Comparison of ENCODE assay signal across 8 cellular contexts in genomic region chr4:128060130-128060619, GRCh38. TPM values are rescaled to one million over a fixed set of nuclear protein-coding genes. Genes with fewer than 3 reads are reported as not detected.
DNase-seq lines count a peak whose midpoint lies in the region; ATAC-seq and TF ChIP-seq lines count a peak whose summit lies in the region.

No MANE protein-coding gene starts in this region.

- H3K4me3 Mint-ChIP-seq in CD8-positive, alpha-beta T cell: peak overlapping the region; percentile 83

- H3K4me3 ChIP-seq in CD8-positive, alpha-beta T cell (ENCODE audit: low read depth, low read length): peak overlapping the region; percentile 73
- H3K4me3 ChIP-seq in KMS-11 (IDR thresholded peaks at IDR 0.05; ENCODE audit: insufficient read depth, low read depth, low read length): no peak overlapping the region
- H3K4me3 ChIP-seq in breast epithelium: peak overlapping the region; percentile 77 to 88 (median 80)
- peak overlapping the region; percentile 93 to 95 for H3K4me3 ChIP-seq in mesenchymal stem cell (ENCODE audit: insufficient read depth in 1 of 2, low read depth in 1 of 2, low read length in 2 of 2)
- H3K4me3 ChIP-seq in aorta (ENCODE audit: low read length in 2 of 2): peak overlapping the region; percentile 73 to 86

- no peak overlapping the region for H3K18ac ChIP-seq in mesenchymal stem cell (ENCODE audit: low read depth in 1 of 2, low read length in 2 of 2)

- H3K36me3 ChIP-seq in CD8-positive, alpha-beta T cell (ENCODE audit: insufficient read depth, low read length): no peaks in the 10 kb centered on the region
- H3K36me3 ChIP-seq in KMS-11 (ENCODE audit: insufficient read depth) (no peaks in the 10 kb centered on the region), breast epithelium (no peaks in the 10 kb centered on the region), mesenchymal stem cell (ENCODE audit: control insufficient read depth in 1 of 2, insufficient read depth in 2 of 2, low read depth in 1 of 2, low read length in 2 of 2) (no peaks in the 10 kb centered on the region), aorta (ENCODE audit: control insufficient read depth in 1 of 2, insufficient read depth in 2 of 2, low read length in 1 of 2) (no peaks in the 10 kb centered on the region)

- no peak overlapping the region for H2BK12ac ChIP-seq in mesenchymal stem cell (ENCODE audit: low read length in 2 of 2)

- peak overlapping the region; percentile 92 for H3K27ac Mint-ChIP-seq in CD8-positive, alpha-beta T cell

- H4K20me1 ChIP-seq in KMS-11 (ENCODE audit: insufficient read depth): peaks cover 6% of the 10 kb centered on the region; the same call in 1 of the 2 replicates

- peaks cover 29% of the 10 kb centered on the region for H3K79me2 ChIP-seq in KMS-11 (ENCODE audit: insufficient read depth, low read depth)

- WGBS in mesenchymal stem cell: 75% methylated on average over 6 of the region's 15 CpGs
- 34 to 44% methylated on average over 15 of the region's 15 CpGs for WGBS in aorta, 2 donors

- peaks cover 5% of the 10 kb centered on the region for H3K4me1 ChIP-seq in CD8-positive, alpha-beta T cell (ENCODE audit: insufficient read depth, low read length)
- peaks cover 10% of the 10 kb centered on the region for H3K4me1 ChIP-seq in KMS-11 (ENCODE audit: low read depth, poor library complexity, severe bottlenecking)
- H3K4me1 ChIP-seq in breast epithelium: peaks cover 0 to 4% of the 10 kb centered on the region in 2 donors
- peaks cover 2% of the 10 kb centered on the region for H3K4me1 ChIP-seq in mesenchymal stem cell (ENCODE audit: control insufficient read depth, insufficient read depth, low read depth, low read length)
- H3K4me1 ChIP-seq in aorta (ENCODE audit: control insufficient read depth in 1 of 2, insufficient read depth in 2 of 2, low read length in 2 of 2): peaks cover 0 to 3% of the 10 kb centered on the region in 2 donors

- intact Hi-C loops in CD8-positive, alpha-beta T cell (cut with DNase I, micrococcal nuclease): loop anchor here (1.0 to 5.0 kb wide), 7 partner anchors 93 to 1037 kb away; partner anchors contain the start of genes PLK4 (in 2 of the 2), ABHD18 (in 1 of the 2), C4orf33 (in 1 of the 2) and MFSD8 (in 1 of the 2)
- intact Hi-C loops in breast epithelium (cut with DNase I; ENCODE audit: low total_unique reads): no loop called here
- intact Hi-C loops in aorta (cut with DNase I): loop anchor here in 1 of 2 donors (5.0 kb wide), 2 partner anchors 93 to 278 kb away; partner anchors contain the start of genes ABHD18, HSPA4L and MFSD8

- no peak overlapping the region for H2BK5ac ChIP-seq in mesenchymal stem cell (ENCODE audit: low read depth, low read length, poor library complexity, severe bottlenecking)

- H3K14ac ChIP-seq in mesenchymal stem cell (ENCODE audit: low read length in 2 of 2): no peak overlapping the region

- peak overlapping the region; percentile 87 for H2BK120ac ChIP-seq in mesenchymal stem cell (ENCODE audit: low read depth, low read length)

- H3K9me3 Mint-ChIP-seq in CD8-positive, alpha-beta T cell: no peaks in the 10 kb centered on the region

- H2AK5ac ChIP-seq in mesenchymal stem cell (ENCODE audit: low read length, severe bottlenecking): no peak overlapping the region

- H4K8ac ChIP-seq in mesenchymal stem cell (ENCODE audit: low read length): no peak overlapping the region

- TF ChIP-seq POLR2A in breast epithelium (IDR thresholded peaks at IDR 0.05): no peak

- peaks cover 10% of the 10 kb centered on the region for H3K4me1 Mint-ChIP-seq in CD8-positive, alpha-beta T cell (ENCODE audit: low read depth)

- H3K4ac ChIP-seq in mesenchymal stem cell (ENCODE audit: low read depth in 1 of 2, low read length in 2 of 2): no peak overlapping the region

- DNase-seq in CD8-positive, alpha-beta T cell: no peak
- no peak for DNase-seq in breast epithelium (ENCODE audit: low spot score in 2 of 2)
- no peak for DNase-seq in mesenchymal stem cell
- no peak for DNase-seq in aorta
- no peak for DNase-seq in NCI-H146 (lab: John Stamatoyannopoulos, UW)
- no peak for DNase-seq in GDM1 (lab: John Stamatoyannopoulos, UW)

- no peak overlapping the region for H4K91ac ChIP-seq in mesenchymal stem cell (ENCODE audit: low read length)

- H3K23ac ChIP-seq in mesenchymal stem cell (ENCODE audit: low read length in 2 of 2): no peak overlapping the region

- no peaks in the 10 kb centered on the region for H3K27me3 Mint-ChIP-seq in CD8-positive, alpha-beta T cell (ENCODE audit: low read depth)

- no peaks in the 10 kb centered on the region for H3K9me3 ChIP-seq in CD8-positive, alpha-beta T cell (ENCODE audit: low read length)
- no peaks in the 10 kb centered on the region for H3K9me3 ChIP-seq in breast epithelium
- no peaks in the 10 kb centered on the region for H3K9me3 ChIP-seq in mesenchymal stem cell (ENCODE audit: control insufficient read depth, low read length)
- H3K9me3 ChIP-seq in aorta (ENCODE audit: control insufficient read depth, low read length): no peaks in the 10 kb centered on the region

- no peaks in the 10 kb centered on the region for H3K79me1 ChIP-seq in mesenchymal stem cell (replicated peaks; ENCODE audit: low read length, poor library complexity, severe bottlenecking)

- no peak overlapping the region for H2BK15ac ChIP-seq in mesenchymal stem cell (ENCODE audit: low read depth, poor library complexity, severe bottlenecking)

- H3K9ac ChIP-seq in KMS-11: peak overlapping the region; percentile 96
- H3K9ac ChIP-seq in mesenchymal stem cell (ENCODE audit: low read length): peak overlapping the region; percentile 97

- CTCF ChIA-PET in CD8-positive, alpha-beta T cell (lab: Charles Lee): interaction anchor here (0.7 to 2.5 kb wide), 4 partner anchors 9 to 95 kb away, joined by 3 to 11 read pairs (median 6); partner anchors contain the start of genes ABHD18 and MFSD8

- POLR2A ChIA-PET in CD8-positive, alpha-beta T cell (lab: Charles Lee): interaction anchor here (0.6 to 2.4 kb wide), 6 partner anchors 46 to 228 kb away, joined by 3 to 46 read pairs (median 6); partner anchors contain the start of genes ABHD18, MFSD8, PGRMC2 and PLK4

- no peaks in the 10 kb centered on the region for H3K27me3 ChIP-seq in CD8-positive, alpha-beta T cell (ENCODE audit: insufficient read depth, low read length)
- no peaks in the 10 kb centered on the region for H3K27me3 ChIP-seq in KMS-11 (ENCODE audit: insufficient read depth, low read depth)
- no peaks in the 10 kb centered on the region for H3K27me3 ChIP-seq in breast epithelium
- no peaks in the 10 kb centered on the region for H3K27me3 ChIP-seq in mesenchymal stem cell (ENCODE audit: control insufficient read depth in 1 of 2, insufficient read depth in 1 of 2, low read length in 2 of 2)
- H3K27me3 ChIP-seq in aorta (ENCODE audit: control insufficient read depth in 1 of 2, insufficient read depth in 2 of 2, low read length in 1 of 2): no peaks in the 10 kb centered on the region

- peak overlapping the region; percentile 82 for H2AFZ ChIP-seq in KMS-11 (ENCODE audit: low read depth)
- H2AFZ ChIP-seq in mesenchymal stem cell (ENCODE audit: low read depth, low read length): no peak overlapping the region

- H3K4me2 ChIP-seq in KMS-11: peak overlapping the region; percentile 71
- peak overlapping the region; percentile 67 for H3K4me2 ChIP-seq in mesenchymal stem cell (ENCODE audit: low read length, poor library complexity, severe bottlenecking)

- ATAC-seq in CD8-positive, alpha-beta T cell: no peak
- ATAC-seq in aorta (ENCODE audit: low FRiP score): no peak
- ATAC-seq in HG03432 (IDR thresholded peaks at IDR 0.05; ENCODE audit: unreplicated experiment): no peak

- H3K27ac ChIP-seq in CD8-positive, alpha-beta T cell (ENCODE audit: low read depth, low read length): peak overlapping the region; percentile 86
- H3K27ac ChIP-seq in KMS-11 (peak overlapping the region; percentile 96), breast epithelium (peak overlapping the region; percentile 97 to 98), mesenchymal stem cell (ENCODE audit: low read length, poor library complexity, severe bottlenecking) (peak overlapping the region; percentile 55), aorta (ENCODE audit: low read depth in 1 of 2, low read length in 2 of 2) (peak overlapping the region in 1 of 2 donors; percentile 8)

- no peaks in the 10 kb centered on the region for H3K36me3 Mint-ChIP-seq in CD8-positive, alpha-beta T cell

- no peak for TF ChIP-seq CTCF in CD8-positive, alpha-beta T cell (IDR thresholded peaks at IDR 0.05)
- TF ChIP-seq CTCF in KMS-11 (conservative IDR thresholded peaks at IDR 0.05; ENCODE audit: low read depth, low read length): no peak
- TF ChIP-seq CTCF in breast epithelium (IDR thresholded peaks at IDR 0.05): no peak

RNA-seq across cellular contexts. Expression of gene LARP1B, which starts 0.9 kb away (rescaled TPM):
- total RNA-seq in CD8-positive, alpha-beta T cell: 10 to 100 TPM in 1 of 2 experiments, 1 to 10 TPM in 1; 10.0 to 10.1 TPM
- 10 to 100 TPM; 21.8 to 31.1 (median 29.0) TPM for total RNA-seq in breast epithelium
- 12.8 TPM for polyA plus RNA-seq in mesenchymal stem cell (2013, experiment 1 of 2)
- polyA plus RNA-seq in mesenchymal stem cell (2013, experiment 2 of 2): 13.0 TPM
- total RNA-seq in aorta: 10 to 100 TPM; 21.4 to 23.9 TPM
- 10 to 100 TPM; 14.1 to 15.2 TPM for polyA plus RNA-seq in aorta
